Comparison of ENCODE assay signal across 9 cellular contexts in genomic region chr5:177311361-177311722, GRCh38. TPM values are rescaled to one million over a fixed set of nuclear protein-coding genes. Genes with fewer than 3 reads are reported as not detected.
A peak's percentile ranks its signal among the peaks of the same experiment; 100 is the strongest.
DNase-seq lines count a peak whose midpoint lies in the region; ATAC-seq and TF ChIP-seq lines count a peak whose summit lies in the region.
"Had no signal": no experiment of that assay in that cellular context is flagged by ENCODE, and none has a peak within 500 bp of the region (broad histone marks: within the 10 kb centered on the region; RNA-seq: fewer than 3 reads in every experiment).

No MANE protein-coding gene starts in this region.

- no peak for TF ChIP-seq RAD21 in IMR-90 (IDR thresholded peaks at IDR 0.05; ENCODE audit: low read length)

- peak overlapping the region; percentile 71; the same call in 1 of the 2 replicates for H2AK5ac ChIP-seq in IMR-90 (ENCODE audit: low read depth, low read length)

- no peak overlapping the region for H4K5ac ChIP-seq in IMR-90 (ENCODE audit: low read depth, low read length)

- H4K91ac ChIP-seq in IMR-90 (ENCODE audit: insufficient read depth, low read depth, low read length), result no peak overlapping the region

- H2AFZ ChIP-seq in IMR-90 (replicated peaks; ENCODE audit: low read length, poor library complexity), result peak overlapping the region; percentile 77

- H3K18ac ChIP-seq in IMR-90 (ENCODE audit: low read depth, low read length), result no peak overlapping the region

- no peaks in the 10 kb centered on the region for H3K27me3 ChIP-seq in IMR-90 (ENCODE audit: control insufficient read depth, insufficient read depth, low read length)
- H3K27me3 ChIP-seq: thyroid gland had no signal

- peak overlapping the region; percentile 99 for H2AK9ac ChIP-seq in IMR-90 (replicated peaks; ENCODE audit: low read depth, low read length, poor library complexity)

- H3K14ac ChIP-seq in IMR-90 (replicated peaks; ENCODE audit: low read depth, low read length), result no peak overlapping the region

- no peak overlapping the region for H2BK15ac ChIP-seq in IMR-90 (ENCODE audit: low read depth, low read length)

- H3K4me1 ChIP-seq in IMR-90 (ENCODE audit: control insufficient read depth, insufficient read depth, low read length) (peaks cover 7% of the 10 kb centered on the region; the same call in 1 of the 2 replicates), mucosa of descending colon (ENCODE audit: low read depth) (peaks cover 28% of the 10 kb centered on the region)

- BruUV-seq in IMR-90 (replicated peaks; lab: Mats Ljungman, UMichigan), result no TSS peak

- dilution Hi-C loops in IMR-90 (cut with HindIII; ENCODE audit: low sequenced_read_pairs, unreplicated experiment), result no loop called here

- in situ Hi-C loops in IMR-90 (cut with MboI; ENCODE audit: low sequenced_read_pairs), result loop anchor here (5.0 kb wide), 1 partner anchor 136 kb away; the partner anchor contains the start of gene PRR7

- WGBS in IMR-90 (ENCODE audit: extremely low coverage in 2 of 2, insufficient read length in 1 of 2), 2 experiments, result 0% methylated on average over 2 of the region's 27 CpGs; no CpG with 5 or more reads in 1 of the 2 experiments

- H4K20me1 ChIP-seq in IMR-90 (ENCODE audit: insufficient read depth, low read length), result peaks cover 29% of the 10 kb centered on the region

- H3K79me1 ChIP-seq in IMR-90 (ENCODE audit: low read depth in 1 of 2, low read length in 2 of 2), result peaks cover 9 to 53% of the 10 kb centered on the region in 2 experiments; a peak in 3 of 4 replicates

- peak overlapping the region; percentile 19; the same call in 1 of the 2 replicates for H3K56ac ChIP-seq in IMR-90 (ENCODE audit: extremely low read depth, insufficient read depth, low read length)

- peak overlapping the region; percentile 9; the same call in 1 of the 2 replicates for H3K27ac ChIP-seq in IMR-90 (ENCODE audit: insufficient read depth, low read length)
- H3K27ac ChIP-seq: thyroid gland had no signal

- peak overlapping the region; percentile 44 for H3K4me3 ChIP-seq in IMR-90 (ENCODE audit: insufficient read depth, low read depth, low read length)
- H3K4me3 ChIP-seq in cardiac fibroblast (replicated peaks in 1 of 2; ENCODE audit: low read depth in 2 of 2, low read length in 2 of 2), result peak overlapping the region; percentile 57 to 68
- peak overlapping the region; percentile 19 for H3K4me3 ChIP-seq in mucosa of descending colon

- H2BK20ac ChIP-seq in IMR-90 (ENCODE audit: low read depth, low read length), result no peak overlapping the region

- peak; percentile 2 for ATAC-seq in GM18508 (IDR thresholded peaks at IDR 0.05; ENCODE audit: insufficient read depth, unreplicated experiment)
- ATAC-seq in IMR-90 (ENCODE audit: low read depth), result peak; percentile 18
- peak; percentile 4 for ATAC-seq in mucosa of descending colon

- peak overlapping the region in 1 of 2 experiments; percentile 66; a peak in 1 of 4 replicates for H4K8ac ChIP-seq in IMR-90 (ENCODE audit: low read depth in 2 of 2, low read length in 2 of 2)

- no peak overlapping the region for H2BK5ac ChIP-seq in IMR-90 (ENCODE audit: low read depth, low read length, poor library complexity, severe bottlenecking)

- peak overlapping the region; percentile 32; the same call in 1 of the 2 replicates for H3K4ac ChIP-seq in IMR-90 (ENCODE audit: low read depth, low read length)

- POLR2A ChIA-PET in IMR-90 (lab: Charles Lee; ENCODE audit: unreplicated experiment), result no interaction called here

- DNase-seq in IMR-90 (no peak), cardiac fibroblast (ENCODE audit: low read depth in 2 of 2) (no peak), mucosa of descending colon (no peak), glomerular visceral epithelial cell (ENCODE audit: extremely low spot score) (no peak), 8988T (no peak), mucosa of gallbladder (ENCODE audit: low spot score) (no peak)
- no peak for DNase-seq in NK-92 treated with Interleukin-12 subunit alpha and Interleukin-12 subunit beta, amount 100 ng/mL, for 24 hours (lab: John Stamatoyannopoulos, UW)

- no peak for TF ChIP-seq POLR2A in IMR-90 (IDR thresholded peaks at IDR 0.05; ENCODE audit: low read depth, low read length)

- H3K9me3 ChIP-seq in IMR-90 (ENCODE audit: control insufficient read depth, insufficient read depth, low read length) (no peaks in the 10 kb centered on the region), mucosa of descending colon (no peaks in the 10 kb centered on the region)
- H3K9me3 ChIP-seq: thyroid gland had no signal

- TF ChIP-seq CTCF in IMR-90 (conservative IDR thresholded peaks at IDR 0.05; ENCODE audit: low read depth, low read length) (no peak), cardiac fibroblast (IDR thresholded peaks at IDR 0.05; ENCODE audit: low read depth, low read length) (no peak), mucosa of descending colon (IDR thresholded peaks at IDR 0.05) (no peak)

- intact Hi-C loops in IMR-90 (cut with micrococcal nuclease), result loop anchor here (2.0 kb wide), 2 partner anchors 145 to 189 kb away; no protein-coding TSS in a partner anchor
- intact Hi-C loops in mucosa of descending colon (cut with DNase I, micrococcal nuclease), result loop anchor here in 1 of 2 donors (10.0 kb wide), 1 partner anchor 53 kb away; no protein-coding TSS in a partner anchor

- H3K23ac ChIP-seq in IMR-90 (ENCODE audit: low read depth, low read length), result 0 out of 2 replicates have a peak overlapping the region, but pooled peaks have one; percentile 33

- peak overlapping the region; percentile 73 for H3K4me2 ChIP-seq in IMR-90 (ENCODE audit: low read depth, low read length)

- 0 out of 2 replicates have a peak, but pooled peaks cover 2% of the 10 kb centered on the region for H3K9me1 ChIP-seq in IMR-90 (ENCODE audit: insufficient read depth, low read length)

- H3K9ac ChIP-seq in IMR-90 (ENCODE audit: low read depth, low read length), result peak overlapping the region; percentile 42; the same call in 1 of the 2 replicates

- H3K36me3 ChIP-seq in IMR-90 (ENCODE audit: control insufficient read depth, insufficient read depth, low read length), result peaks cover 10% of the 10 kb centered on the region
- H3K36me3 ChIP-seq in mucosa of descending colon (ENCODE audit: low read depth), result peaks cover 3% of the 10 kb centered on the region

- CTCF ChIA-PET in IMR-90 (lab: Yijun Ruan, JAX), result no interaction called here

- H2BK120ac ChIP-seq in IMR-90 (ENCODE audit: low read depth, low read length), result no peak overlapping the region

TF ChIP-seq in IMR-90, 13 proteins besides CTCF, POLR2A, EP300 and RAD21:
- no peak for TF ChIP-seq FOS (IDR thresholded peaks at IDR 0.05; ENCODE audit: low read depth, low read length)
- TF ChIP-seq MAFK (IDR thresholded peaks at IDR 0.05; ENCODE audit: low read depth, low read length), result no peak

RNA-seq across cellular contexts. Expression of gene MXD3, which starts 0.4 kb away (rescaled TPM):
- total RNA-seq in IMR-90 (2012; rRNA removed) (5.6 and 7.3 TPM in 2 replicates), mucosa of descending colon (10 to 100 TPM; 10.3 to 19.4 (median 10.9) TPM), mucosa of gallbladder (9.7 TPM)
- 12.9 and 14.5 TPM in 2 replicates for polyA plus RNA-seq in IMR-90 (2012; rRNA removed)
- 12.4 and 23.8 TPM in 2 replicates for polyA plus RNA-seq in IMR-90 (2012; cell fraction: cytosol; rRNA removed)
- polyA plus RNA-seq in IMR-90 (2012; cell fraction: nucleus; rRNA removed; ENCODE audit: low replicate concordance), result 46.2 and 104 TPM in 2 replicates

RNA-seq across cellular contexts. Expression of gene PRELID1, which starts 7.7 kb away (rescaled TPM):
- total RNA-seq in IMR-90 (2012; rRNA removed) (115 and 116 TPM in 2 replicates), mucosa of descending colon (100 to 1,000 TPM; 149 to 277 (median 171) TPM), mucosa of gallbladder (106 TPM)
- polyA plus RNA-seq in IMR-90 (2012; rRNA removed), result 239 and 277 TPM in 2 replicates
- 256 and 277 TPM in 2 replicates for polyA plus RNA-seq in IMR-90 (2012; cell fraction: cytosol; rRNA removed)
- polyA plus RNA-seq in IMR-90 (2012; cell fraction: nucleus; rRNA removed; ENCODE audit: low replicate concordance), result 79.4 and 122 TPM in 2 replicates

RNA-seq across cellular contexts. Expression of gene RAB24, which starts 7.8 kb away (rescaled TPM):
- total RNA-seq in IMR-90 (2012; rRNA removed), result 15.6 and 18.5 TPM in 2 replicates
- polyA plus RNA-seq in IMR-90 (2012; rRNA removed), result 60.8 and 71.1 TPM in 2 replicates
- 84.6 and 99.1 TPM in 2 replicates for polyA plus RNA-seq in IMR-90 (2012; cell fraction: cytosol; rRNA removed)
- polyA plus RNA-seq in IMR-90 (2012; cell fraction: nucleus; rRNA removed; ENCODE audit: low replicate concordance), result 302 and 389 TPM in 2 replicates
- total RNA-seq in mucosa of descending colon, result 10 to 100 TPM; 23.4 to 33.1 (median 29.5) TPM
- total RNA-seq in mucosa of gallbladder, result 61.0 TPM

RNA-seq across cellular contexts. Expression of gene LMAN2, which starts 40.1 kb away (rescaled TPM):
- total RNA-seq in IMR-90 (2012; rRNA removed), result 164 and 303 TPM in 2 replicates
- 251 and 253 TPM in 2 replicates for polyA plus RNA-seq in IMR-90 (2012; rRNA removed)
- polyA plus RNA-seq in IMR-90 (2012; cell fraction: cytosol; rRNA removed), result 241 and 386 TPM in 2 replicates
- polyA plus RNA-seq in IMR-90 (2012; cell fraction: nucleus; rRNA removed; ENCODE audit: low replicate concordance), result 123 and 180 TPM in 2 replicates
- total RNA-seq in mucosa of descending colon, result 100 to 1,000 TPM in 2 of 3 donors, 10 to 100 TPM in 1; 91.9 to 150 (median 139) TPM
- total RNA-seq in mucosa of gallbladder, result 184 TPM

RNA-seq across cellular contexts. Expression of gene RGS14, which starts 46.4 kb away (rescaled TPM):
- total RNA-seq in IMR-90 (2012; rRNA removed) (1.1 TPM in 2 replicates), mucosa of descending colon (10 to 100 TPM; 11.1 to 15.2 (median 11.7) TPM), mucosa of gallbladder (46.3 TPM)
- 6.5 and 7.6 TPM in 2 replicates for polyA plus RNA-seq in IMR-90 (2012; rRNA removed)
- 8.3 and 12.9 TPM in 2 replicates for polyA plus RNA-seq in IMR-90 (2012; cell fraction: cytosol; rRNA removed)
- 12.4 and 21.2 TPM in 2 replicates for polyA plus RNA-seq in IMR-90 (2012; cell fraction: nucleus; rRNA removed; ENCODE audit: low replicate concordance)
